Comparison of ENCODE assay signal across 19 cellular contexts in genomic region chr4:99806545-99806944, GRCh38. TPM values are rescaled to one million over a fixed set of nuclear protein-coding genes. Genes with fewer than 3 reads are reported as not detected.
A peak's percentile ranks its signal among the peaks of the same experiment; 100 is the strongest.
DNase-seq lines count a peak whose midpoint lies in the region; ATAC-seq and TF ChIP-seq lines count a peak whose summit lies in the region.
"Had no signal": no experiment of that assay in that cellular context is flagged by ENCODE, and none has a peak within 500 bp of the region (broad histone marks: within the 10 kb centered on the region; RNA-seq: fewer than 3 reads in every experiment).

No MANE protein-coding gene starts in this region.

- H3K36me3 Mint-ChIP-seq in endodermal cell (ENCODE audit: low read depth) = no peaks in the 10 kb centered on the region
- H3K36me3 Mint-ChIP-seq: CD4-positive, alpha-beta memory T cell had no signal

- H3K27me3 ChIP-seq in WERI-Rb-1 (ENCODE audit: insufficient read depth, low read depth, severe bottlenecking) (no peaks in the 10 kb centered on the region), endodermal cell (ENCODE audit: control insufficient read depth, insufficient read depth, low read length, poor library complexity, severe bottlenecking) (no peaks in the 10 kb centered on the region), psoas muscle (ENCODE audit: insufficient read depth in 3 of 3, low read length in 2 of 3) (no peaks in the 10 kb centered on the region)

- no peak overlapping the region for H3K9ac ChIP-seq in endodermal cell (ENCODE audit: extremely low read depth, low read length, poor library complexity, severe bottlenecking)

- no peak for TF ChIP-seq CTCF in WERI-Rb-1 (IDR thresholded peaks at IDR 0.05; ENCODE audit: low read depth, low read length)
- no peak for TF ChIP-seq CTCF in endodermal cell (conservative IDR thresholded peaks at IDR 0.05)
- no peak for TF ChIP-seq CTCF in psoas muscle (IDR thresholded peaks at IDR 0.05)

- peaks cover 15% of the 10 kb centered on the region for H3K4me1 Mint-ChIP-seq in endodermal cell

- WGBS in endodermal cell (ENCODE audit: insufficient coverage in 1 of 2, insufficient read length in 1 of 2), 2 experiments = 84 to 85% methylated on average over 3 to 4 of the region's 4 CpGs
- 22 to 42% (median 34%) methylated on average over 4 of the region's 4 CpGs for WGBS in psoas muscle, 3 donors

- H3K27me3 Mint-ChIP-seq in endodermal cell (ENCODE audit: insufficient read depth) = no peaks in the 10 kb centered on the region

- DNase-seq in WERI-Rb-1 = peak; percentile 61
- peak; percentile 61 for DNase-seq in endodermal cell
- DNase-seq in psoas muscle = no peak
- DNase-seq in NCI-H2081 treated with DMSO at 0.1 percent for 48 hours (lab: John Stamatoyannopoulos, UW) = no peak
- no peak for DNase-seq in D341Med (ENCODE audit: low spot score)
- no peak for DNase-seq in GDM1 (lab: John Stamatoyannopoulos, UW)
- DNase-seq: C1 segment of cervical spinal cord; Calu3; CD4-positive, alpha-beta memory T cell; COR-L47; DMS153; DND-41; H7; HCEC 1CT had no signal

- peaks cover 4% of the 10 kb centered on the region for H3K4me1 ChIP-seq in endodermal cell (ENCODE audit: control insufficient read depth, insufficient read depth, low read length)
- peaks cover 47% of the 10 kb centered on the region for H3K4me1 ChIP-seq in psoas muscle

- H3K27ac ChIP-seq in WERI-Rb-1 = no peak overlapping the region
- H3K27ac ChIP-seq in endodermal cell (ENCODE audit: low read depth, low read length) = no peak overlapping the region
- peak overlapping the region; percentile 69 for H3K27ac ChIP-seq in psoas muscle

- no peak overlapping the region for H3K27ac Mint-ChIP-seq in endodermal cell
- H3K27ac Mint-ChIP-seq: CD4-positive, alpha-beta memory T cell had no signal

- peak in 3 of 4 donors; percentile 20 to 43 (median 23) for ATAC-seq in psoas muscle
- ATAC-seq: GM12878 had no signal

- intact Hi-C loops in psoas muscle (cut with DNase I) = loop anchor here in 1 of 2 donors (2.0 to 5.0 kb wide), 2 partner anchors 84 to 154 kb away; no protein-coding TSS in a partner anchor

- no peaks in the 10 kb centered on the region for H3K9me3 Mint-ChIP-seq in endodermal cell
- H3K9me3 Mint-ChIP-seq: CD4-positive, alpha-beta memory T cell had no signal

- H3K9me3 ChIP-seq in WERI-Rb-1 (ENCODE audit: severe bottlenecking) (no peaks in the 10 kb centered on the region), endodermal cell (ENCODE audit: control insufficient read depth, low read length) (no peaks in the 10 kb centered on the region), psoas muscle (no peaks in the 10 kb centered on the region)

- H3K4me3 ChIP-seq in WERI-Rb-1 (ENCODE audit: low read depth, low read length) = no peak overlapping the region
- H3K4me3 ChIP-seq in endodermal cell (ENCODE audit: low read length) = no peak overlapping the region
- H3K4me3 ChIP-seq in psoas muscle = no peak overlapping the region
- H3K4me3 ChIP-seq: GM12878 had no signal

- H3K36me3 ChIP-seq in WERI-Rb-1 (no peaks in the 10 kb centered on the region), endodermal cell (ENCODE audit: control insufficient read depth, insufficient read depth, low read length) (no peaks in the 10 kb centered on the region), psoas muscle (ENCODE audit: insufficient read depth in 1 of 2, low read depth in 1 of 2) (no peaks in the 10 kb centered on the region)

- no peak overlapping the region for H3K4me3 Mint-ChIP-seq in endodermal cell
- H3K4me3 Mint-ChIP-seq: CD4-positive, alpha-beta memory T cell had no signal

RNA-seq across cellular contexts. Expression of gene DAPP1, which starts 10.1 kb away (rescaled TPM):
- total RNA-seq in endodermal cell = not detected
- polyA plus RNA-seq in endodermal cell (2013, experiment 1 of 2) = not detected
- not detected for polyA plus RNA-seq in endodermal cell (2013, experiment 2 of 2)
- total RNA-seq in psoas muscle = 1 to 10 TPM in 2 of 4 donors, under 1 TPM in 2; 0.46 to 1.3 (median 0.76) TPM
- polyA plus RNA-seq in psoas muscle = under 1 TPM; 0.06 to 0.53 (median 0.18) TPM
- total RNA-seq: A172, A673, H1, H7 had no signal
- polyA plus RNA-seq: BJ, H1 had no signal

Comparison
In these comparisons a context has a peak if more than half of its experiments do, and no peak if none do; other contexts are left out.
1. DNase-seq: peak in WERI-Rb-1 (single experiment) and endodermal cell (single experiment); none in psoas muscle (0 of 2), NCI-H2081 treated with DMSO at 0.1 percent for 48 hours (single experiment), D341Med (single experiment) and GDM1 (single experiment).